ENCODE assay signal across 16 cellular contexts in the genomic region with DNA sequence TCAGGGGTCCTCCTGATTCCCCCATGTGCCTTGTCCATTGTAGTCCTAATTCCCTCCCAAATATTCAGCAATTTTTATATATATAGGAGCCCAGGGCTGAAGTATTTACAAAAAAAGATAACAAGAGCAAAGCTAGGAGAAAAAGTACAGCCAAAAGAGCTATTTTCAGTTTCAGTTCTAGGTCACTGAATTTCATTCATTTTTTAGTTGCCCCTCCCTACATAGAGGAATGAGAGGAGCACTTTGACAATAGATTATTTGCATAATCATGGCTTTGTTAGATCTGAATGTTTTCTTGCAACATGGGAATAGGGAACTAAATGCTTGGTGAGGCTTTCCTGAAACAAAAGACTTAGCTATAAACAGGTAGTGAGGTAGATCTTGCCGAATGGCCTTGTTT. TPM values are rescaled to one million over a fixed set of nuclear protein-coding genes. Genes with fewer than 3 reads are reported as not detected.
DNase-seq lines count a peak whose midpoint lies in the region; ATAC-seq and TF ChIP-seq lines count a peak whose summit lies in the region.
"Had no signal": no experiment of that assay in that cellular context is flagged by ENCODE, and none has a peak within 500 bp of the region (broad histone marks: within the 10 kb centered on the region; RNA-seq: fewer than 3 reads in every experiment).

No MANE protein-coding gene starts in this region.

- H3T11ph ChIP-seq in H9 (ENCODE audit: low read length): no peak overlapping the region

- no peaks in the 10 kb centered on the region for H3K23me2 ChIP-seq in H9 (ENCODE audit: insufficient read length, low read depth, low read length, poor library complexity, severe bottlenecking)

- CTCF ChIA-PET in GM10248 (lab: Yijun Ruan, JAX) (interaction anchor here (1.0 to 1.7 kb wide), 6 partner anchors 12 to 136 kb away, joined by 4 to 10 read pairs (median 4); no protein-coding TSS in a partner anchor), WTC11 (lab: Charles Lee) (interaction anchor here (0.8 to 2.5 kb wide), 6 partner anchors 13 to 312 kb away, joined by 3 to 11 read pairs (median 6); no protein-coding TSS in a partner anchor)

- POLR2A ChIA-PET in GM10248 (lab: Yijun Ruan, JAX): no interaction called here
- POLR2A ChIA-PET in WTC11 (lab: Charles Lee): no interaction called here

- H3K27ac ChIP-seq in H9 (ENCODE audit: insufficient read length, low read depth, low read length) (no peak overlapping the region), suprapubic skin (no peak overlapping the region)
- H3K27ac ChIP-seq: dorsolateral prefrontal cortex, tibial artery had no signal

- TF ChIP-seq POLR2A in suprapubic skin (IDR thresholded peaks at IDR 0.05): no peak

- no peak for TF ChIP-seq EP300 in suprapubic skin (IDR thresholded peaks at IDR 0.05)

- H4K91ac ChIP-seq in H9 (ENCODE audit: insufficient read length, low read depth, low read length): no peak overlapping the region

- H3K27ac Mint-ChIP-seq in H9 (peak overlapping the region; percentile 39 to 62 (median 41); a peak in 5 of 7 replicates), WTC11 (peak overlapping the region; percentile 23; the same call in 1 of the 2 replicates), memory B cell (peak overlapping the region; percentile 26)
- no peak overlapping the region for H3K27ac Mint-ChIP-seq in stimulated activated memory B cell treated with anti-CD40 and anti-IgM and Interleukin-4, amounts not matched to agents 10 μg/mL and 1 μg/mL and 100 μg/mL, for 72 hours
- H3K27ac Mint-ChIP-seq: IgD-negative memory B cell had no signal

- H3K4me1 Mint-ChIP-seq in H9: peaks cover 6 to 10% of the 10 kb centered on the region in 2 experiments
- peaks cover 13% of the 10 kb centered on the region for H3K4me1 Mint-ChIP-seq in WTC11
- peaks cover 4% of the 10 kb centered on the region for H3K4me1 Mint-ChIP-seq in memory B cell
- peaks cover 12% of the 10 kb centered on the region for H3K4me1 Mint-ChIP-seq in stimulated activated memory B cell treated with anti-CD40 and anti-IgM and Interleukin-4, amounts not matched to agents 10 μg/mL and 1 μg/mL and 100 μg/mL, for 72 hours

- H3K27me3 ChIP-seq in H9 (ENCODE audit: insufficient read depth, low read length): no peaks in the 10 kb centered on the region
- no peaks in the 10 kb centered on the region for H3K27me3 ChIP-seq in suprapubic skin
- H3K27me3 ChIP-seq: adrenal gland, tibial artery had no signal

- H3K4me1 ChIP-seq in H9 (ENCODE audit: insufficient read depth, low read length) (no peaks in the 10 kb centered on the region), suprapubic skin (no peaks in the 10 kb centered on the region)
- H3K4me1 ChIP-seq: tibial artery had no signal

- H3K4me3 ChIP-seq in suprapubic skin: no peak overlapping the region
- H3K4me3 ChIP-seq: adrenal gland, dorsolateral prefrontal cortex, tibial artery had no signal

- H2BK20ac ChIP-seq in H9 (ENCODE audit: low read depth, low read length, poor library complexity, severe bottlenecking): no peak overlapping the region

- no peaks in the 10 kb centered on the region for H4K20me1 ChIP-seq in H9 (ENCODE audit: control insufficient read depth, insufficient read depth, insufficient read length)

- H2AFZ ChIP-seq in H9 (ENCODE audit: low read length): no peak overlapping the region

- no peaks in the 10 kb centered on the region for H3K36me3 Mint-ChIP-seq in H9 (ENCODE audit: insufficient read depth in 1 of 3, low read depth in 3 of 3)
- H3K36me3 Mint-ChIP-seq in WTC11: peaks cover 10% of the 10 kb centered on the region
- H3K36me3 Mint-ChIP-seq in memory B cell: peaks cover 3% of the 10 kb centered on the region
- peaks cover 9% of the 10 kb centered on the region for H3K36me3 Mint-ChIP-seq in stimulated activated memory B cell treated with anti-CD40 and anti-IgM and Interleukin-4, amounts not matched to agents 10 μg/mL and 1 μg/mL and 100 μg/mL, for 72 hours

- H3K9ac ChIP-seq in H9 (ENCODE audit: extremely low read depth, insufficient read length, low read length): no peak overlapping the region

- ATAC-seq in WTC11 (no peak), memory B cell (ENCODE audit: low read depth) (no peak), HG02840 (IDR thresholded peaks at IDR 0.05; ENCODE audit: low FRiP score, unreplicated experiment) (no peak), HG03280 (IDR thresholded peaks at IDR 0.05; ENCODE audit: unreplicated experiment) (no peak)
- ATAC-seq in stimulated activated memory B cell treated with anti-CD40 and anti-IgM and Interleukin-4, amounts not matched to agents 10 μg/mL and 1 μg/mL and 100 μg/mL, for 72 hours: no peak

- no peaks in the 10 kb centered on the region for H3K27me3 Mint-ChIP-seq in H9 (ENCODE audit: low read depth)
- H3K27me3 Mint-ChIP-seq in WTC11 (ENCODE audit: low read depth): no peaks in the 10 kb centered on the region
- peaks cover 2% of the 10 kb centered on the region for H3K27me3 Mint-ChIP-seq in memory B cell
- peaks cover 12% of the 10 kb centered on the region for H3K27me3 Mint-ChIP-seq in stimulated activated memory B cell treated with anti-CD40 and anti-IgM and Interleukin-4, amounts not matched to agents 10 μg/mL and 1 μg/mL and 100 μg/mL, for 72 hours
- H3K27me3 Mint-ChIP-seq: IgD-negative memory B cell had no signal

- H3K9me3 Mint-ChIP-seq in H9: no peaks in the 10 kb centered on the region
- H3K9me3 Mint-ChIP-seq in WTC11: no peaks in the 10 kb centered on the region
- no peaks in the 10 kb centered on the region for H3K9me3 Mint-ChIP-seq in memory B cell
- H3K9me3 Mint-ChIP-seq in stimulated activated memory B cell treated with anti-CD40 and anti-IgM and Interleukin-4, amounts not matched to agents 10 μg/mL and 1 μg/mL and 100 μg/mL, for 72 hours: no peaks in the 10 kb centered on the region

- H2BK15ac ChIP-seq in H9 (ENCODE audit: low read depth, low read length): no peak overlapping the region

- H3K36me3 ChIP-seq in suprapubic skin: no peaks in the 10 kb centered on the region
- H3K36me3 ChIP-seq: adrenal gland, tibial artery had no signal

- no peaks in the 10 kb centered on the region for H3K79me1 ChIP-seq in H9 (ENCODE audit: insufficient read depth, low read depth, low read length, poor library complexity, severe bottlenecking)

- H3K18ac ChIP-seq in H9 (ENCODE audit: insufficient read length, low read depth, low read length): no peak overlapping the region

- no peak overlapping the region for H3K23ac ChIP-seq in H9 (ENCODE audit: insufficient read length, low read depth, low read length)

- TF ChIP-seq CTCF in GM10248 (IDR thresholded peaks at IDR 0.05; ENCODE audit: control extremely low read depth, extremely low read depth, low read depth, missing control alignments) (no peak), H9 (conservative IDR thresholded peaks at IDR 0.05) (no peak), WTC11 (IDR thresholded peaks at IDR 0.05) (no peak), suprapubic skin (IDR thresholded peaks at IDR 0.05) (no peak)

- H3K14ac ChIP-seq in H9 (ENCODE audit: insufficient read depth, low read length): no peak overlapping the region

- H3K9me3 ChIP-seq in H9 (ENCODE audit: control insufficient read depth, low read depth, low read length) (no peaks in the 10 kb centered on the region), suprapubic skin (no peaks in the 10 kb centered on the region)
- H3K9me3 ChIP-seq: adrenal gland, tibial artery had no signal

- no peak overlapping the region for H2AK5ac ChIP-seq in H9 (ENCODE audit: insufficient read length, low read length)

- H4K8ac ChIP-seq in H9 (replicated peaks; ENCODE audit: insufficient read length, low read depth, low read length): no peak overlapping the region

- no peak overlapping the region for H2BK120ac ChIP-seq in H9 (ENCODE audit: low read depth, low read length, poor library complexity, severe bottlenecking)

- no peak overlapping the region for H2BK12ac ChIP-seq in H9 (ENCODE audit: insufficient read length, low read depth, low read length)

- no peaks in the 10 kb centered on the region; the same call in 1 of the 2 replicates for H3K79me2 ChIP-seq in H9 (ENCODE audit: insufficient read depth, low read length)

- no CpG with 5 or more reads among the region's 1 CpG for WGBS in H9 (ENCODE audit: extremely low coverage, insufficient read length, low lambda C conversion rate)
- WGBS in suprapubic skin: 69% methylated on average over 1 of the region's 1 CpG

- H3K4me2 ChIP-seq in H9 (ENCODE audit: insufficient read depth, insufficient read length, low read length): no peak overlapping the region

- DNase-seq in GM10248 (ENCODE audit: extremely low spot score): peak; percentile 13
- DNase-seq in H9: no peak
- DNase-seq in WTC11 (ENCODE audit: low spot score): no peak
- DNase-seq in memory B cell (ENCODE audit: low spot score in 2 of 2): no peak
- no peak for DNase-seq in suprapubic skin (ENCODE audit: low spot score in 2 of 2)
- DNase-seq: activated CD4-positive, alpha-beta T cell treated with anti-CD3 and anti-CD28 coated beads, Interleukin-2, amount 50 U/mL, for 4 hours; adrenal gland; COR-L47; dorsolateral prefrontal cortex; foreskin melanocyte; NCI-H1417 treated with DMSO at 0.1 percent for 48 hours; tibial artery had no signal

- H2BK5ac ChIP-seq in H9 (ENCODE audit: insufficient read length, low read length): no peak overlapping the region

- H3K4me3 Mint-ChIP-seq in H9 (no peak overlapping the region), WTC11 (no peak overlapping the region), memory B cell (no peak overlapping the region)
- no peak overlapping the region for H3K4me3 Mint-ChIP-seq in stimulated activated memory B cell treated with anti-CD40 and anti-IgM and Interleukin-4, amounts not matched to agents 10 μg/mL and 1 μg/mL and 100 μg/mL, for 72 hours

- H3K4ac ChIP-seq in H9 (ENCODE audit: low read depth, low read length): no peak overlapping the region

- H3K56ac ChIP-seq in H9 (ENCODE audit: insufficient read length, low read depth, low read length): no peak overlapping the region

- H4K5ac ChIP-seq in H9 (ENCODE audit: insufficient read length, low read depth, low read length): no peak overlapping the region

RNA-seq across cellular contexts. Expression of a gene that starts 15.3 kb away (rescaled TPM):
- 0.09 TPM in 1 of 2 replicates, not detected in the other for total RNA-seq in H9 (2021)
- total RNA-seq in WTC11 (2021): 0.11 TPM in 1 of 3 replicates, not detected in the others
- 1 to 10 TPM in 2 of 4 donors, under 1 TPM in 2; 0.79 to 1.9 (median 1.0) TPM for total RNA-seq in suprapubic skin
